ENCODE assay signal across 27 cellular contexts in the genomic region with DNA sequence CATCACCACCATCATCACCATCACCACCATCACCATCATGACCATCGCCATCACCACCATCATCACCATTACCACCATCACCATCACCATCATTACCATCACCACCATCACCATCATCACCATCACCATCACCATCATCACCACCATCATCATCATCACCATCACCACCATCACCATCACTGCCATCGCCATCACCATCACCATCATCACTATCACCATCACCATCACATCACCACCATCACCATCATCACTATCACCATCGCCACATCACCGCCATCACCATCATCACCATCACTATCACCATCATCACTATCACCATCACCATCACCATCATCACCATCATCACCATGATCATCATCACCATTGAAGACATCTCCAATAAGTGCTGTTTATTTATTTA.
"Had no signal": no experiment of that assay in that cellular context is flagged by ENCODE, and none has a peak within 500 bp of the region (broad histone marks: within the 10 kb centered on the region; RNA-seq: fewer than 3 reads in every experiment).

No MANE protein-coding gene starts in this region.

- H3K27ac ChIP-seq: colonic mucosa, foreskin keratinocyte, hepatocyte, left ventricle myocardium inferior, lower lobe of right lung, neutrophil, psoas muscle, spleen, stomach, uterus had no signal

- H3K36me3 ChIP-seq: colonic mucosa, left ventricle myocardium inferior, lower lobe of right lung, neutrophil, spleen, stomach, uterus had no signal

- H3K4me3 Mint-ChIP-seq: endodermal cell; memory B cell; mesothelial cell of epicardium; natural killer cell treated with Interleukin-12 subunit alpha and Interleukin-12 subunit beta and Interleukin-15 and Interleukin-18, amount 100 ng/mL, for 72 hours; type B pancreatic cell had no signal

- H3K4me1 ChIP-seq: colonic mucosa, foreskin keratinocyte, left ventricle myocardium inferior, lower lobe of right lung, psoas muscle, spleen, stomach, uterus had no signal

- H3K4me1 Mint-ChIP-seq: endodermal cell, mesothelial cell of epicardium had no signal

- H3K79me2 ChIP-seq: hepatocyte had no signal

- H2AFZ ChIP-seq: hepatocyte had no signal

- H3K36me3 Mint-ChIP-seq: memory B cell, mesothelial cell of epicardium, type B pancreatic cell had no signal

- DNase-seq: colonic mucosa; dermis blood vessel endothelial cell; endodermal cell; erythroblast; foreskin keratinocyte; head of caudate nucleus; kidney; left cardiac atrium; left ventricle myocardium inferior; lower lobe of right lung; psoas muscle; retina; spleen; stimulated activated CD4-positive, alpha-beta T cell treated with anti-CD3 and anti-CD28 coated beads, Interleukin-2, amount 100 ng/mL, for 24 hours; stimulated activated CD4-positive, alpha-beta T cell treated with anti-CD3 and anti-CD28 coated beads, Interleukin-4, amount 100 ng/mL, for 4 hours; stimulated activated naive CD4-positive, alpha-beta T cell; stomach; substantia nigra; uterus had no signal

- H3K4me3 ChIP-seq: colonic mucosa, hepatocyte, left ventricle myocardium inferior, lower lobe of right lung, psoas muscle, spleen, stomach, uterus had no signal

- H3K4me2 ChIP-seq: hepatocyte had no signal

- H3K27me3 ChIP-seq: colonic mucosa, hepatocyte, neutrophil, spleen, stomach, uterus had no signal

- ATAC-seq: foreskin keratinocyte; left cardiac atrium; lower lobe of right lung; natural killer cell treated with Interleukin-12 subunit alpha and Interleukin-12 subunit beta and Interleukin-15 and Interleukin-18, amount 100 ng/mL, for 72 hours; psoas muscle; sciatic nerve had no signal

- H3K27ac Mint-ChIP-seq: endodermal cell; memory B cell; mesothelial cell of epicardium; natural killer cell treated with Interleukin-12 subunit alpha and Interleukin-12 subunit beta and Interleukin-15 and Interleukin-18, amount 100 ng/mL, for 72 hours; type B pancreatic cell had no signal

- FAIRE-seq: endothelial cell of umbilical vein, kidney had no signal

- H3K9me3 ChIP-seq: colonic mucosa, left ventricle myocardium inferior, lower lobe of right lung, neutrophil, psoas muscle, spleen, stomach, uterus had no signal
